In the genomic region with DNA sequence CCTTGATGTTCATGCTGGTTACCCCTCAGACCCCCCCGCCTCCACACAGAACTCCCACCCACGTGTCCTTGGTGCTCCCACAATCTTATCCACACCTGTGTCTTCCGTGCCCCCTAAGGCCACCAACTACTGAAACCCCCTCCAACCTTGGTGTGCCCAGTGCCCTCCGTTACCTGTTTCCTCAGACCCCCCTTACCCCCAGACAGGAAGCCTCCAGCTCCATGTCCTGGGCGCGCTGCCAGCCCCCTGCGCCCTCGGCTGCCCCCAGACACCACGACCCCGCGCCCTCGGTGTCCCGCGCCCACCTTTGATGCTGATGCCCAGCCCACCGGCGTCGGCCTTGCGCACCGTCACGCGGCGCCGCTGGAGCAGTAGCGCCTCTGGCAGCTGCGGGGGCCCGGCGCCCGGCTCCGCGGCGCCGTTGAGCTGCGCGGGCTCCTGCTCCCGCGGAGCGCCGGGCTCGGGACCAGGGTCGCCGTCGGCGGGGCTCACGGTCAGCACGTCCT, we compare ENCODE assay signal across 8 cellular contexts. TPM values are rescaled to one million over a fixed set of nuclear protein-coding genes. Genes with fewer than 3 reads are reported as not detected.
DNase-seq lines count a peak whose midpoint lies in the region; ATAC-seq and TF ChIP-seq lines count a peak whose summit lies in the region.

No MANE protein-coding gene starts in this region.

- H3K4me3 Mint-ChIP-seq in activated naive CD4-positive, alpha-beta T cell treated with anti-CD3 and anti-CD28 coated beads for 36 hours, result peak overlapping the region; percentile 73

- H3K9me3 ChIP-seq in HUES6 (ENCODE audit: control insufficient read depth, insufficient read depth, low read depth, low read length) (no peaks in the 10 kb centered on the region), left ventricle myocardium inferior (replicated peaks) (no peaks in the 10 kb centered on the region)

- no peak overlapping the region for H3K27ac Mint-ChIP-seq in activated naive CD4-positive, alpha-beta T cell treated with anti-CD3 and anti-CD28 coated beads for 36 hours

- CTCF ChIA-PET in activated naive CD4-positive, alpha-beta T cell treated with anti-CD3 and anti-CD28 coated beads for 36 hours (lab: Charles Lee), result interaction anchor here (0.6 to 1.5 kb wide), 4 partner anchors 12 to 225 kb away, joined by 3 to 10 read pairs (median 6); no protein-coding TSS in a partner anchor

- H3K27me3 Mint-ChIP-seq in activated naive CD4-positive, alpha-beta T cell treated with anti-CD3 and anti-CD28 coated beads for 36 hours (ENCODE audit: low read depth), result no peaks in the 10 kb centered on the region

- H3K36me3 Mint-ChIP-seq in activated naive CD4-positive, alpha-beta T cell treated with anti-CD3 and anti-CD28 coated beads for 36 hours (ENCODE audit: low read depth), result no peaks in the 10 kb centered on the region

- H3K36me3 ChIP-seq in HUES6 (ENCODE audit: control insufficient read depth, insufficient read depth, low read length) (no peaks in the 10 kb centered on the region), left ventricle myocardium inferior (peaks cover 4% of the 10 kb centered on the region)

- intact Hi-C loops in activated naive CD4-positive, alpha-beta T cell treated with anti-CD3 and anti-CD28 coated beads for 36 hours (cut with micrococcal nuclease), result loop anchor here (1.0 to 10.0 kb wide), 5 partner anchors 42 to 672 kb away; a partner anchor contains a TSS
- intact Hi-C loops in left ventricle myocardium inferior (cut with micrococcal nuclease), result no loop called here

- peak; percentile 56 for DNase-seq in NCI-H82 (lab: John Stamatoyannopoulos, UW)
- no peak for DNase-seq in NCI-H82 treated with DMSO at 0.1 percent for 48 hours (lab: John Stamatoyannopoulos, UW; ENCODE audit: unreplicated experiment)
- DNase-seq in activated naive CD4-positive, alpha-beta T cell treated with anti-CD3 and anti-CD28 coated beads for 36 hours, result peak; percentile 9
- DNase-seq in left ventricle myocardium inferior, result peak; percentile 43
- no peak for DNase-seq in retinal pigment epithelial cell (ENCODE audit: low read depth)
- DNase-seq in GM10266 (ENCODE audit: extremely low spot score), result no peak

- no peaks in the 10 kb centered on the region for H3K9me3 Mint-ChIP-seq in activated naive CD4-positive, alpha-beta T cell treated with anti-CD3 and anti-CD28 coated beads for 36 hours

- peak overlapping the region; percentile 34 for H3K9ac ChIP-seq in HUES6 (ENCODE audit: low read length)

- H3K27ac ChIP-seq in HUES6 (ENCODE audit: low read depth, low read length), result no peak overlapping the region
- peak overlapping the region; percentile 91 for H3K27ac ChIP-seq in left ventricle myocardium inferior (replicated peaks)

- H3K4me1 ChIP-seq in HUES6 (ENCODE audit: control insufficient read depth, insufficient read depth, low read length) (peaks cover 12% of the 10 kb centered on the region), left ventricle myocardium inferior (peaks cover 61% of the 10 kb centered on the region)

- H3K27me3 ChIP-seq in HUES6 (ENCODE audit: control insufficient read depth, insufficient read depth, low read length) (peaks cover 25% of the 10 kb centered on the region), left ventricle myocardium inferior (ENCODE audit: low read depth) (no peaks in the 10 kb centered on the region)

- no peak for ATAC-seq in HG02588 (IDR thresholded peaks at IDR 0.05; ENCODE audit: unreplicated experiment)

- TF ChIP-seq CTCF in left ventricle myocardium inferior (IDR thresholded peaks at IDR 0.05; ENCODE audit: borderline replicate concordance) (no peak), retinal pigment epithelial cell (conservative IDR thresholded peaks at IDR 0.05; ENCODE audit: low read depth, low read length) (no peak), GM10266 (IDR thresholded peaks at IDR 0.05; ENCODE audit: control insufficient read depth, insufficient read depth, low read depth, missing control alignments) (no peak)

- H3K4me3 ChIP-seq in HUES6 (ENCODE audit: low read depth, low read length) (peak overlapping the region; percentile 81), left ventricle myocardium inferior (peak overlapping the region; percentile 77), retinal pigment epithelial cell (ENCODE audit: low read length) (peak overlapping the region; percentile 69)

- peaks cover 10% of the 10 kb centered on the region for H3K4me1 Mint-ChIP-seq in activated naive CD4-positive, alpha-beta T cell treated with anti-CD3 and anti-CD28 coated beads for 36 hours (ENCODE audit: low read depth)

RNA-seq across cellular contexts. Expression of a gene that starts 0.5 kb away (rescaled TPM):
- total RNA-seq in activated naive CD4-positive, alpha-beta T cell treated with anti-CD3 and anti-CD28 coated beads for 36 hours, result 1 to 10 TPM; 2.6 to 2.9 TPM
- total RNA-seq in left ventricle myocardium inferior, result 202 TPM

RNA-seq across cellular contexts. Expression of a gene that starts 41.7 kb away (rescaled TPM):
- 10 to 100 TPM; 42.4 to 43.0 TPM for total RNA-seq in activated naive CD4-positive, alpha-beta T cell treated with anti-CD3 and anti-CD28 coated beads for 36 hours
- total RNA-seq in left ventricle myocardium inferior, result 19.9 TPM

RNA-seq across cellular contexts. Expression of a gene that starts 46.8 kb away (rescaled TPM):
- 10 to 100 TPM; 11.1 to 11.4 TPM for total RNA-seq in activated naive CD4-positive, alpha-beta T cell treated with anti-CD3 and anti-CD28 coated beads for 36 hours
- total RNA-seq in left ventricle myocardium inferior, result 10.7 TPM

Comparison
In these comparisons a context has a peak if more than half of its experiments do, and no peak if none do; other contexts are left out.
1. DNase-seq: peak in NCI-H82 (single experiment), activated naive CD4-positive, alpha-beta T cell treated with anti-CD3 and anti-CD28 coated beads for 36 hours (single experiment) and left ventricle myocardium inferior (single experiment); none in NCI-H82 treated with DMSO at 0.1 percent for 48 hours (single experiment), retinal pigment epithelial cell (single experiment) and GM10266 (single experiment).
2. RNA of a gene that starts 0.5 kb away (total RNA-seq): 202 TPM in left ventricle myocardium inferior (single experiment); 2.6 to 2.9 TPM in activated naive CD4-positive, alpha-beta T cell treated with anti-CD3 and anti-CD28 coated beads for 36 hours; every median in the first group is over 10 times any median in the second.
3. Peak in every context shown above with its lines, with median percentiles within 50 percentile points of each other: H3K4me3 ChIP-seq.